ENCODE assay signal across 22 cellular contexts in the genomic region with DNA sequence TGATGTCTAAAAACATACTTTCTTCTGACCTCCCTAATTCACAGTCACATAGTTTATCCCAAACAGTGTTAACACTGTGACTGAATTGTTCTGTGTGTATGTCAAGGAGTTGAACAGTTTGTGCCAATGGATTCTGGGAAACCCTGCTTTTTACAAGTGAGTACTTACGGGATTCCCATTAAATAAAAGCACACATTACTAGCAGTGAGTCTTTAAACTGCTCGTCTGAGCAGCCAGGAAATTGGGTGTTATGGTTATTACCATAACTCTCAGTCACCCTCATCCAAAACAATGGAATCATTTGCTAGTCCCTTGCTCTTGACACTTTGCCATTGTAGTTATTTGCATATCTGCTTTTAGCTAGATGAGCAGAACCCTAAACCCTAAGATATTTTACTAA.
"Had no signal": no experiment of that assay in that cellular context is flagged by ENCODE, and none has a peak within 500 bp of the region (broad histone marks: within the 10 kb centered on the region; RNA-seq: fewer than 3 reads in every experiment).

No MANE protein-coding gene starts in this region.

- H3K9me3 ChIP-seq: colonic mucosa, esophagus squamous epithelium, gastrocnemius medialis, gastroesophageal sphincter, heart left ventricle, heart right ventricle had no signal

- DNase-seq: colonic mucosa; cortex of kidney; dermis blood vessel endothelial cell; dorsolateral prefrontal cortex; effector CD4-positive, alpha-beta T cell; effector CD8-positive, alpha-beta T cell; effector memory CD4-positive, alpha-beta T cell; effector memory CD8-positive, alpha-beta T cell; endodermal cell; erythroblast; esophagus squamous epithelium; foreskin fibroblast; foreskin keratinocyte; gastrocnemius medialis; glutamatergic neuron; head of caudate nucleus; heart left ventricle; heart right ventricle had no signal

- H3K27me3 ChIP-seq: colonic mucosa, dorsolateral prefrontal cortex, esophagus squamous epithelium, foreskin keratinocyte, gastrocnemius medialis, gastroesophageal sphincter, heart left ventricle, heart right ventricle, hepatocyte had no signal

- H3K4me1 ChIP-seq: colonic mucosa, esophagus squamous epithelium, foreskin keratinocyte, heart left ventricle, heart right ventricle had no signal

- H3K4me3 ChIP-seq: colonic mucosa, coronary artery, dorsolateral prefrontal cortex, esophagus squamous epithelium, gastrocnemius medialis, gastroesophageal sphincter, heart left ventricle, heart right ventricle, hepatocyte had no signal

- H3K36me3 ChIP-seq: colonic mucosa, esophagus squamous epithelium, gastrocnemius medialis, gastroesophageal sphincter, heart left ventricle, heart right ventricle had no signal

- H3K27ac ChIP-seq: colonic mucosa, coronary artery, dorsolateral prefrontal cortex, epithelial cell of prostate, esophagus squamous epithelium, foreskin keratinocyte, gastrocnemius medialis, gastroesophageal sphincter, heart left ventricle, heart right ventricle, hepatocyte had no signal
